ENCODE assay signal across 16 cellular contexts in genomic region chr2:42965196-42965595, GRCh38.
DNase-seq lines count a peak whose midpoint lies in the region; ATAC-seq, FAIRE-seq and TF ChIP-seq lines count a peak whose summit lies in the region.
"Had no signal": no experiment of that assay in that cellular context is flagged by ENCODE, and none has a peak within 500 bp of the region (broad histone marks: within the 10 kb centered on the region; RNA-seq: fewer than 3 reads in every experiment).

No MANE protein-coding gene starts in this region.

- no peak overlapping the region for H3K27ac Mint-ChIP-seq in astrocyte (ENCODE audit: unreplicated experiment)
- H3K27ac Mint-ChIP-seq in mesothelial cell of epicardium = peak overlapping the region; percentile 10
- no peak overlapping the region for H3K27ac Mint-ChIP-seq in activated T-helper 1 cell treated with anti-CD3 and anti-CD28 coated beads, Interleukin-12 subunit alpha, Interleukin-12 subunit beta, Interleukin-2, Interleukin-4 antibody, amounts not matched to agents 30 ng/mL and 10 ng/mL and 1 ng/mL, durations not matched to agents 14 hours and 24 hours and 36 hours
- H3K27ac Mint-ChIP-seq: activated CD4-positive, alpha-beta memory T cell treated with anti-CD3 and anti-CD28 coated beads, Interleukin-2, amount 10 ng/mL, durations not matched to agents 7 days and 5 days; activated naive CD8-positive, alpha-beta T cell treated with anti-CD3 and anti-CD28 coated beads, Interleukin-2, amount 10 ng/mL, durations not matched to agents 7 days and 5 days; activated T-cell treated with anti-CD3 and anti-CD28 coated beads, Interleukin-2, amount 50 U/mL, for 72 hours had no signal

- H3K36me3 Mint-ChIP-seq in astrocyte (ENCODE audit: low read depth, unreplicated experiment) (no peaks in the 10 kb centered on the region), mesothelial cell of epicardium (no peaks in the 10 kb centered on the region)
- no peaks in the 10 kb centered on the region for H3K36me3 Mint-ChIP-seq in activated T-helper 1 cell treated with anti-CD3 and anti-CD28 coated beads, Interleukin-12 subunit alpha, Interleukin-12 subunit beta, Interleukin-2, Interleukin-4 antibody, amounts not matched to agents 30 ng/mL and 10 ng/mL and 1 ng/mL, durations not matched to agents 14 hours and 24 hours and 36 hours (ENCODE audit: low read depth)
- H3K36me3 Mint-ChIP-seq: activated naive CD8-positive, alpha-beta T cell treated with anti-CD3 and anti-CD28 coated beads, Interleukin-2, amount 10 ng/mL, durations not matched to agents 7 days and 5 days had no signal

- H3K4me2 ChIP-seq in astrocyte (ENCODE audit: low read length) = peak overlapping the region; percentile 68

- H3K4me1 ChIP-seq in astrocyte (ENCODE audit: insufficient read depth, low read length) (peaks cover 53% of the 10 kb centered on the region), thoracic aorta (ENCODE audit: control insufficient read depth in 1 of 2, low read depth in 2 of 2) (peaks cover 40 to 88% of the 10 kb centered on the region in 2 donors)

- no peak for TF ChIP-seq CTCF in HL-60 (IDR thresholded peaks at IDR 0.05; ENCODE audit: insufficient read depth, low read length)
- TF ChIP-seq CTCF in astrocyte (IDR thresholded peaks at IDR 0.05; ENCODE audit: insufficient read depth, low read depth, low read length) = no peak
- no peak for TF ChIP-seq CTCF in mesothelial cell of epicardium (IDR thresholded peaks at IDR 0.05; ENCODE audit: unreplicated experiment)
- TF ChIP-seq CTCF in thoracic aorta (IDR thresholded peaks at IDR 0.05) = no peak

- no peak for DNase-seq in HL-60 (ENCODE audit: low read depth in 1 of 2, low spot score in 1 of 2)
- DNase-seq in astrocyte (ENCODE audit: low read depth) = no peak
- DNase-seq in mesothelial cell of epicardium (ENCODE audit: low spot score in 2 of 2, unreplicated experiment in 2 of 2) = no peak
- no peak for DNase-seq in thoracic aorta (ENCODE audit: low spot score)
- DNase-seq in activated T-helper 1 cell treated with anti-CD3 and anti-CD28 coated beads, Interleukin-12 subunit alpha, Interleukin-12 subunit beta, Interleukin-2, Interleukin-4 antibody, amounts not matched to agents 30 ng/mL and 10 ng/mL and 1 ng/mL, durations not matched to agents 14 hours and 24 hours and 36 hours (ENCODE audit: low spot score) = no peak
- DNase-seq: activated CD4-positive, alpha-beta memory T cell treated with anti-CD3 and anti-CD28 coated beads, Interleukin-2, amount 10 ng/mL, durations not matched to agents 7 days and 5 days; activated naive CD8-positive, alpha-beta T cell treated with anti-CD3 and anti-CD28 coated beads, Interleukin-2, amount 10 ng/mL, durations not matched to agents 7 days and 5 days; activated T-cell treated with anti-CD3 and anti-CD28 coated beads, Interleukin-2, amount 50 U/mL, for 72 hours; effector CD8-positive, alpha-beta T cell; NCI-H1048; NCI-H774 had no signal

- no peak overlapping the region for H3K4me3 ChIP-seq in HL-60 (replicated peaks; ENCODE audit: insufficient read depth, low read length)
- H3K4me3 ChIP-seq in astrocyte (ENCODE audit: insufficient read depth, low read depth, low read length) = no peak overlapping the region
- H3K4me3 ChIP-seq in thoracic aorta = no peak overlapping the region
- H3K4me3 ChIP-seq: prostate gland had no signal

- intact Hi-C loops in activated T-helper 1 cell treated with anti-CD3 and anti-CD28 coated beads, Interleukin-12 subunit alpha, Interleukin-12 subunit beta, Interleukin-2, Interleukin-4 antibody, amounts not matched to agents 30 ng/mL and 10 ng/mL and 1 ng/mL, durations not matched to agents 14 hours and 24 hours and 36 hours (cut with micrococcal nuclease) = no loop called here

- peaks cover 15% of the 10 kb centered on the region for H3K27me3 Mint-ChIP-seq in astrocyte (ENCODE audit: low read depth, unreplicated experiment)
- no peaks in the 10 kb centered on the region for H3K27me3 Mint-ChIP-seq in mesothelial cell of epicardium (ENCODE audit: low read depth)
- peaks cover 8% of the 10 kb centered on the region for H3K27me3 Mint-ChIP-seq in activated T-helper 1 cell treated with anti-CD3 and anti-CD28 coated beads, Interleukin-12 subunit alpha, Interleukin-12 subunit beta, Interleukin-2, Interleukin-4 antibody, amounts not matched to agents 30 ng/mL and 10 ng/mL and 1 ng/mL, durations not matched to agents 14 hours and 24 hours and 36 hours (ENCODE audit: insufficient read depth)

- no peaks in the 10 kb centered on the region for H3K79me2 ChIP-seq in astrocyte (ENCODE audit: insufficient read depth, low read length)

- peaks cover 15% of the 10 kb centered on the region for H3K4me1 Mint-ChIP-seq in astrocyte (ENCODE audit: low read depth, unreplicated experiment)
- H3K4me1 Mint-ChIP-seq in mesothelial cell of epicardium = peaks cover 36% of the 10 kb centered on the region
- no peaks in the 10 kb centered on the region for H3K4me1 Mint-ChIP-seq in activated T-helper 1 cell treated with anti-CD3 and anti-CD28 coated beads, Interleukin-12 subunit alpha, Interleukin-12 subunit beta, Interleukin-2, Interleukin-4 antibody, amounts not matched to agents 30 ng/mL and 10 ng/mL and 1 ng/mL, durations not matched to agents 14 hours and 24 hours and 36 hours (ENCODE audit: low read depth)
- H3K4me1 Mint-ChIP-seq: activated CD4-positive, alpha-beta memory T cell treated with anti-CD3 and anti-CD28 coated beads, Interleukin-2, amount 10 ng/mL, durations not matched to agents 7 days and 5 days had no signal

- no peak for FAIRE-seq in astrocyte (lab: Jason Lieb, UNC)

- H3K9me3 ChIP-seq in astrocyte (ENCODE audit: insufficient read depth, low read depth, low read length) = no peaks in the 10 kb centered on the region
- no peaks in the 10 kb centered on the region for H3K9me3 ChIP-seq in thoracic aorta
- H3K9me3 ChIP-seq: prostate gland had no signal

- H2AFZ ChIP-seq in astrocyte (ENCODE audit: low read depth, low read length) = no peak overlapping the region

- H3K27me3 ChIP-seq in HL-60 (ENCODE audit: insufficient read depth, poor library complexity, severe bottlenecking) = no peaks in the 10 kb centered on the region
- no peaks in the 10 kb centered on the region for H3K27me3 ChIP-seq in astrocyte (ENCODE audit: insufficient read depth, low read length)
- no peaks in the 10 kb centered on the region for H3K27me3 ChIP-seq in thoracic aorta (replicated peaks; ENCODE audit: insufficient read depth)

- ATAC-seq in thoracic aorta (ENCODE audit: insufficient number of reproducible peaks, low FRiP score, low read depth) = no peak
- no peak for ATAC-seq in HG02870 (IDR thresholded peaks at IDR 0.05; ENCODE audit: unreplicated experiment)
- no peak for ATAC-seq in HG03520 (IDR thresholded peaks at IDR 0.05; ENCODE audit: unreplicated experiment)
- ATAC-seq: activated T-cell treated with anti-CD3 and anti-CD28 coated beads, Interleukin-2, amount 50 U/mL, for 72 hours; HCT116; left lobe of liver had no signal

- peaks cover 3% of the 10 kb centered on the region for H3K9me3 Mint-ChIP-seq in astrocyte (ENCODE audit: unreplicated experiment)
- no peaks in the 10 kb centered on the region for H3K9me3 Mint-ChIP-seq in mesothelial cell of epicardium
- H3K9me3 Mint-ChIP-seq in activated T-helper 1 cell treated with anti-CD3 and anti-CD28 coated beads, Interleukin-12 subunit alpha, Interleukin-12 subunit beta, Interleukin-2, Interleukin-4 antibody, amounts not matched to agents 30 ng/mL and 10 ng/mL and 1 ng/mL, durations not matched to agents 14 hours and 24 hours and 36 hours = no peaks in the 10 kb centered on the region
- H3K9me3 Mint-ChIP-seq: activated CD4-positive, alpha-beta memory T cell treated with anti-CD3 and anti-CD28 coated beads, Interleukin-2, amount 10 ng/mL, durations not matched to agents 7 days and 5 days; activated naive CD8-positive, alpha-beta T cell treated with anti-CD3 and anti-CD28 coated beads, Interleukin-2, amount 10 ng/mL, durations not matched to agents 7 days and 5 days; activated T-cell treated with anti-CD3 and anti-CD28 coated beads, Interleukin-2, amount 50 U/mL, for 72 hours had no signal

- H3K27ac ChIP-seq in HL-60 (replicated peaks) (peak overlapping the region; percentile 56), astrocyte (ENCODE audit: low read depth, low read length) (peak overlapping the region; percentile 67), thoracic aorta (peak overlapping the region; percentile 91 to 92)
- H3K27ac ChIP-seq: prostate gland had no signal

- H3K36me3 ChIP-seq in astrocyte (ENCODE audit: insufficient read depth, low read length) = no peaks in the 10 kb centered on the region
- no peaks in the 10 kb centered on the region for H3K36me3 ChIP-seq in thoracic aorta
- H3K36me3 ChIP-seq: prostate gland had no signal

- H4K20me1 ChIP-seq in astrocyte (ENCODE audit: insufficient read depth, low read length) = no peaks in the 10 kb centered on the region

- no peak overlapping the region for H3K4me3 Mint-ChIP-seq in astrocyte (ENCODE audit: unreplicated experiment)
- H3K4me3 Mint-ChIP-seq in mesothelial cell of epicardium = no peak overlapping the region
- H3K4me3 Mint-ChIP-seq in activated T-helper 1 cell treated with anti-CD3 and anti-CD28 coated beads, Interleukin-12 subunit alpha, Interleukin-12 subunit beta, Interleukin-2, Interleukin-4 antibody, amounts not matched to agents 30 ng/mL and 10 ng/mL and 1 ng/mL, durations not matched to agents 14 hours and 24 hours and 36 hours = no peak overlapping the region
- H3K4me3 Mint-ChIP-seq: activated CD4-positive, alpha-beta memory T cell treated with anti-CD3 and anti-CD28 coated beads, Interleukin-2, amount 10 ng/mL, durations not matched to agents 7 days and 5 days; activated naive CD8-positive, alpha-beta T cell treated with anti-CD3 and anti-CD28 coated beads, Interleukin-2, amount 10 ng/mL, durations not matched to agents 7 days and 5 days; activated T-cell treated with anti-CD3 and anti-CD28 coated beads, Interleukin-2, amount 50 U/mL, for 72 hours had no signal

- H3K9ac ChIP-seq in astrocyte (ENCODE audit: low read length) = peak overlapping the region; percentile 57
